ENCODE assay signal across 1 cellular context in the genomic region with DNA sequence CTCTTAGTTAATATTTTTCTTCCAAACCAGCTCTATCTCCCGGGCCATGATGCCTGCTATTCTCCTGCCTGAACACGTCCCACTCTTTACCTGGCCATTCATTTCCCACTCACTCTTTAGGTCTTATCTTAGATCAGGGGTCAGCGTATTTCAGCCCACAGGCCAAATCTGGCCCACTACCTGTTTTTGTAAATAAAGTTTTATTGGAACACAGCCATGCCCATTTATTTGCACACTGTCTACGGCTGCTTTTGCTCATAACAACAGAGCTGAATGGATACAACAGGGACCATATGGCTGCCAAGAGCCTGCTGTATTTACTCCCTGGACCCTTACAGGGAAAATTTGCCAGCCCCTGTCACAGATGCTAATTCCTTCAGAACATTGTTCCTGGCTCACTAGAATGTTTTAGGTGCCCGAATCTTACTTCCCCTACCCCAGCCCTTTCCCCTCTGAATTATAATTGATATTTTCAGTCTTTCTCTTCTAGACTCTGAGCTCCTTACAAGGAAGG.
TF ChIP-seq lines count a peak whose summit lies in the region.

No MANE protein-coding gene starts in this region.

TF ChIP-seq in HepG2, 621 proteins besides CTCF, POLR2A, EP300 and RAD21:
- no peak for TF ChIP-seq SNAPC2 (CRISPR knock-in tag; IDR thresholded peaks at IDR 0.05)
- TF ChIP-seq ZBTB4 (CRISPR knock-in tag; IDR thresholded peaks at IDR 0.05; ENCODE audit: borderline replicate concordance): no peak
- TF ChIP-seq, protein P1, sequence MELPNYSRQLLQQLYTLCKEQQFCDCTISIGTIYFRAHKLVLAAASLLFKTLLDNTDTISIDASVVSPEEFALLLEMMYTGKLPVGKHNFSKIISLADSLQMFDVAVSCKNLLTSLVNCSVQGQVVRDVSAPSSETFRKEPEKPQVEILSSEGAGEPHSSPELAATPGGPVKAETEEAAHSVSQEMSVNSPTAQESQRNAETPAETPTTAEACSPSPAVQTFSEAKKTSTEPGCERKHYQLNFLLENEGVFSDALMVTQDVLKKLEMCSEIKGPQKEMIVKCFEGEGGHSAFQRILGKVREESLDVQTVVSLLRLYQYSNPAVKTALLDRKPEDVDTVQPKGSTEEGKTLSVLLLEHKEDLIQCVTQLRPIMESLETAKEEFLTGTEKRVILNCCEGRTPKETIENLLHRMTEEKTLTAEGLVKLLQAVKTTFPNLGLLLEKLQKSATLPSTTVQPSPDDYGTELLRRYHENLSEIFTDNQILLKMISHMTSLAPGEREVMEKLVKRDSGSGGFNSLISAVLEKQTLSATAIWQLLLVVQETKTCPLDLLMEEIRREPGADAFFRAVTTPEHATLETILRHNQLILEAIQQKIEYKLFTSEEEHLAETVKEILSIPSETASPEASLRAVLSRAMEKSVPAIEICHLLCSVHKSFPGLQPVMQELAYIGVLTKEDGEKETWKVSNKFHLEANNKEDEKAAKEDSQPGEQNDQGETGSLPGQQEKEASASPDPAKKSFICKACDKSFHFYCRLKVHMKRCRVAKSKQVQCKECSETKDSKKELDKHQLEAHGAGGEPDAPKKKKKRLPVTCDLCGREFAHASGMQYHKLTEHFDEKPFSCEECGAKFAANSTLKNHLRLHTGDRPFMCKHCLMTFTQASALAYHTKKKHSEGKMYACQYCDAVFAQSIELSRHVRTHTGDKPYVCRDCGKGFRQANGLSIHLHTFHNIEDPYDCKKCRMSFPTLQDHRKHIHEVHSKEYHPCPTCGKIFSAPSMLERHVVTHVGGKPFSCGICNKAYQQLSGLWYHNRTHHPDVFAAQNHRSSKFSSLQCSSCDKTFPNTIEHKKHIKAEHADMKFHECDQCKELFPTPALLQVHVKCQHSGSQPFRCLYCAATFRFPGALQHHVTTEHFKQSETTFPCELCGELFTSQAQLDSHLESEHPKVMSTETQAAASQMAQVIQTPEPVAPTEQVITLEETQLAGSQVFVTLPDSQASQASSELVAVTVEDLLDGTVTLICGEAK (IDR thresholded peaks at IDR 0.05): no peak
- TF ChIP-seq, protein P1 (CRISPR knock-in tag; IDR thresholded peaks at IDR 0.05): peak; percentile 65
- no peak for TF ChIP-seq KDM5A (IDR thresholded peaks at IDR 0.05; ENCODE audit: borderline replicate concordance, low read length)
- TF ChIP-seq RBFOX2 (IDR thresholded peaks at IDR 0.05; ENCODE audit: low read depth, low read length): no peak
